Comparison of ENCODE assay signal across 1 cellular context in genomic region chr2:132731431-132731830, GRCh38.
TF ChIP-seq lines count a peak whose summit lies in the region.

No MANE protein-coding gene starts in this region.

TF ChIP-seq in IMR-90, 13 proteins besides CTCF, POLR2A, EP300 and RAD21:
- TF ChIP-seq CHD1 (IDR thresholded peaks at IDR 0.05; ENCODE audit: low read depth, low read length) (no peak), SMC3 (IDR thresholded peaks at IDR 0.05; ENCODE audit: low read depth, low read length) (no peak), MXI1 (IDR thresholded peaks at IDR 0.05; ENCODE audit: borderline replicate concordance, low read depth, low read length) (no peak), BHLHE40 (IDR thresholded peaks at IDR 0.05; ENCODE audit: low read depth, low read length) (no peak)
